ENCODE assay signal across 7 cellular contexts in the genomic region with DNA sequence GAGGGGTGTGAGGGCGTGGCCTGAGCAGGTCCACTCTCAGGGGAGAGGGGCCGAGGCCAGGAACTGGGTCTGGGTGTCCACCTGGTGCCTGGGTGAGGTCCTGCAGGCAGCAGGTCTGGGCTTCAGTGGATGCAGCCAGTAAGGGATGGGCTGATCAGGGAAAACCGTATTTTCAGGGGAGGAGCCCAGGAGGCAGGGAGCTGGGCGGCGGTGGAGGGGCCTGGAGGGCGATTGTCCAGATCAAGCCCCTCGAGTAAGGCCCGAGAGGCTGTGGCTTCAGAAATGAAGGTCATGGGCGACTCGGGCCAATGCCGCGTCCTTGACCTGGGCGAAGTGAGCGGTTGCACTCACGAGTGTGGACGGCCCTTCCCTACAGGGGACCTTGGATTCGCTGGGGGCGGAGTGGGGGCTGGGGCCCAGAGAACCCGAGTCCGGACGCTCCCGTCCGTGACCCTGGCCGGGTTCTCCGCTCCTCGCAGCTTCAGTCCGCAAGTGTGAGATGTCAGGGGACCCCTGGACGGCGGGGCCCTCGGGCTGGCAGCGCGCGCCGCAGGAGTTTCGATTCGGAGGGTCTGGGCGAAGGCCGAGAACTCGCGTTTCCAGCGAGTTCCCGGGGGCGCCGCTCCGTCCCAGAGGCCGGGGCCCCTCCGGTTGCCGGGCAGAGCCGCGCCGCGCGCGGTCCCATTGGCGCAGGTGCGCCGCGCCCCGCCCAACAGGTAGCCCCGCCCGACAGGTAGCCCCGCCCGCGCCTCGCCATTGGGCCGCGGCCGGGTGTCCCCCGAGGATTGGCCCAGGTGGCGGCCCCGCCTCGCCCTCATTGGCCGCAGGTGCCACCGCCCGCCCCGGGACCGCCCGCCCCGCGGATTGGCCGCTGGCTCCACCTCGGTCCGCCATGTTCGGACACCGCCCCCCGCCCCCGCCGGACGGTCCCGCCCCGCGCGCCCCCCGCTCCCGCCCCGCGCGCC. TPM values are rescaled to one million over a fixed set of nuclear protein-coding genes. Genes with fewer than 3 reads are reported as not detected.
A peak's percentile ranks its signal among the peaks of the same experiment; 100 is the strongest.
DNase-seq lines count a peak whose midpoint lies in the region; ATAC-seq and TF ChIP-seq lines count a peak whose summit lies in the region.

A gene (plus strand): TSS at position 895 of the 965 bp plus-strand sequence. CDS start 220 bp downstream, outside the sequence.

- WGBS in spleen, 5 donors = 2 to 5% (median 3%) methylated on average over 4 to 98 of the region's 98 CpGs

- peak in 1 of 3 donors; percentile 19 for TF ChIP-seq POLR2A in spleen (IDR thresholded peaks at IDR 0.05)

- peak; percentile 56 for DNase-seq in KG1 (lab: John Stamatoyannopoulos, UW)
- DNase-seq in T follicular helper cell (ENCODE audit: low read depth) = peak; percentile 86
- peak; percentile 6 for DNase-seq in amniotic epithelial cell (ENCODE audit: low read depth)
- DNase-seq in spleen = peak; percentile 96
- DNase-seq in dedifferentiated amniotic fluid mesenchymal stem cell (ENCODE audit: extremely low spot score) = no peak

- peak in 8 of 11 experiments; percentile 19 to 44 (median 26) for TF ChIP-seq CTCF in spleen (IDR thresholded peaks at IDR 0.05 in 8 of 11, conservative IDR thresholded peaks at IDR 0.05 in 3 of 11)

- no peaks in the 10 kb centered on the region for H3K9me3 ChIP-seq in spleen

- ATAC-seq in GM18907 (IDR thresholded peaks at IDR 0.05; ENCODE audit: unreplicated experiment) = peak; percentile 57

- no peaks in the 10 kb centered on the region for H3K36me3 ChIP-seq in spleen

- peaks cover 0 to 70% (median 12%) of the 10 kb centered on the region in 7 donors for H3K27me3 ChIP-seq in spleen (replicated peaks in 1 of 7)

- H3K4me1 ChIP-seq in spleen = peaks cover 38 to 82% (median 67%) of the 10 kb centered on the region in 6 donors

- peak within 1 kb of the TSS; percentile 60 to 89 (median 83) for H3K27ac ChIP-seq in spleen

- H3K4me3 ChIP-seq in iPS-11a (ENCODE audit: low read depth, low read length) (peak within 1 kb of the TSS; percentile 63), spleen (peak within 1 kb of the TSS; percentile 65 to 93 (median 80))

- intact Hi-C loops in spleen (cut with DNase I; ENCODE audit: low total_unique reads) = loop anchor here (10.0 kb wide), 1 partner anchor 105 kb away; no protein-coding TSS in a partner anchor

RNA-seq across cellular contexts. Expression of the gene that starts here (rescaled TPM):
- 10 to 100 TPM; 19.5 to 61.8 (median 38.7) TPM for total RNA-seq in spleen
- 10 to 100 TPM; 17.6 to 35.8 (median 32.3) TPM for polyA plus RNA-seq in spleen
